ENCODE assay signal across 20 cellular contexts in genomic region chr10:127021771-127022170, GRCh38.
"Had no signal": no experiment of that assay in that cellular context is flagged by ENCODE, and none has a peak within 500 bp of the region (broad histone marks: within the 10 kb centered on the region; RNA-seq: fewer than 3 reads in every experiment).

No MANE protein-coding gene starts in this region.

- ATAC-seq: effector memory CD8-positive, alpha-beta T cell; esophagus mucosa; gastrocnemius medialis; heart right ventricle; left cardiac atrium; left lobe of liver; lower lobe of right lung had no signal

- DNase-seq: colonic mucosa; cortex of kidney; effector CD8-positive, alpha-beta T cell; effector memory CD8-positive, alpha-beta T cell; endodermal cell; erythroblast; esophagus squamous epithelium; foreskin fibroblast; foreskin melanocyte; gastrocnemius medialis; glutamatergic neuron; heart right ventricle; hippocampal formation; left cardiac atrium; left ventricle myocardium inferior; lower lobe of right lung; mesenchymal stem cell; midbrain had no signal
